In genomic region chr1:179169616-179170467, GRCh38 we compare ENCODE assay signal across 10 cellular contexts. TPM values are rescaled to one million over a fixed set of nuclear protein-coding genes. Genes with fewer than 3 reads are reported as not detected.
DNase-seq lines count a peak whose midpoint lies in the region; TF ChIP-seq lines count a peak whose summit lies in the region.
"Had no signal": no experiment of that assay in that cellular context is flagged by ENCODE, and none has a peak within 500 bp of the region (broad histone marks: within the 10 kb centered on the region; RNA-seq: fewer than 3 reads in every experiment).

No MANE protein-coding gene starts in this region.

- H3K18ac ChIP-seq in mesenchymal stem cell (ENCODE audit: low read depth in 1 of 2, low read length in 2 of 2), result no peak overlapping the region

- TF ChIP-seq CTCF in BJ (IDR thresholded peaks at IDR 0.05; ENCODE audit: insufficient read depth, low read depth, low read length), result no peak
- TF ChIP-seq CTCF in brain microvascular endothelial cell (IDR thresholded peaks at IDR 0.05; ENCODE audit: low read depth, low read length, missing control alignments), result no peak
- no peak for TF ChIP-seq CTCF in thyroid gland (IDR thresholded peaks at IDR 0.05)

- DNase-seq in BJ (ENCODE audit: low read depth) (peak; percentile 67), MG63 (peak; percentile 69), brain microvascular endothelial cell (peak; percentile 68), mesenchymal stem cell (peak; percentile 68), GOT3 (lab: John Stamatoyannopoulos, UW) (no peak), thyroid gland (no peak)
- DNase-seq in activated naive CD4-positive, alpha-beta T cell (lab: John Stamatoyannopoulos, UW), result no peak
- no peak for DNase-seq in central memory CD4-positive, alpha-beta T cell
- DNase-seq: activated CD4-positive, alpha-beta T cell treated with anti-CD3 and anti-CD28 coated beads for 48 hours; amygdala had no signal

- no peak overlapping the region for H4K91ac ChIP-seq in mesenchymal stem cell (ENCODE audit: low read length)

- H3K27ac ChIP-seq in brain microvascular endothelial cell (peak overlapping the region; percentile 49), mesenchymal stem cell (ENCODE audit: low read length, poor library complexity, severe bottlenecking) (peak overlapping the region; percentile 9), thyroid gland (no peak overlapping the region)

- H3K4me3 ChIP-seq in BJ (ENCODE audit: low read depth, low read length), result no peak overlapping the region
- H3K4me3 ChIP-seq in MG63, result no peak overlapping the region
- no peak overlapping the region for H3K4me3 ChIP-seq in brain microvascular endothelial cell (ENCODE audit: low read depth, low read length)
- peak overlapping the region in 1 of 2 experiments; percentile 49 for H3K4me3 ChIP-seq in mesenchymal stem cell (ENCODE audit: insufficient read depth in 1 of 2, low read depth in 1 of 2, low read length in 2 of 2)
- H3K4me3 ChIP-seq in thyroid gland (replicated peaks in 1 of 3), result no peak overlapping the region

- peak overlapping the region; percentile 85 for H3K9ac ChIP-seq in mesenchymal stem cell (ENCODE audit: low read length)

- CTCF ChIA-PET in BJ (lab: Yijun Ruan, JAX), result interaction anchor here (0.6 to 1.4 kb wide), 3 partner anchors 9 to 49 kb away, joined by 3 to 7 read pairs (median 3); no protein-coding TSS in a partner anchor

- no peak overlapping the region for H2BK15ac ChIP-seq in mesenchymal stem cell (ENCODE audit: low read depth, poor library complexity, severe bottlenecking)

- H3K27me3 ChIP-seq in BJ (ENCODE audit: control insufficient read depth, insufficient read depth, low read length) (no peaks in the 10 kb centered on the region), MG63 (no peaks in the 10 kb centered on the region), brain microvascular endothelial cell (replicated peaks) (no peaks in the 10 kb centered on the region), mesenchymal stem cell (ENCODE audit: control insufficient read depth in 1 of 2, insufficient read depth in 1 of 2, low read length in 2 of 2) (no peaks in the 10 kb centered on the region), thyroid gland (no peaks in the 10 kb centered on the region)

- H2BK12ac ChIP-seq in mesenchymal stem cell (ENCODE audit: low read length in 2 of 2), result peak overlapping the region in 1 of 2 experiments; percentile 11

- H3K36me3 ChIP-seq in BJ (ENCODE audit: control insufficient read depth, insufficient read depth, low read length) (no peaks in the 10 kb centered on the region), MG63 (peaks cover 5% of the 10 kb centered on the region; the same call in 1 of the 2 replicates), brain microvascular endothelial cell (replicated peaks) (no peaks in the 10 kb centered on the region), mesenchymal stem cell (ENCODE audit: control insufficient read depth in 1 of 2, insufficient read depth in 2 of 2, low read depth in 1 of 2, low read length in 2 of 2) (no peaks in the 10 kb centered on the region), thyroid gland (no peaks in the 10 kb centered on the region)

- no peak overlapping the region for H4K8ac ChIP-seq in mesenchymal stem cell (ENCODE audit: low read length)

- H3K9me3 ChIP-seq in MG63 (no peaks in the 10 kb centered on the region), mesenchymal stem cell (ENCODE audit: control insufficient read depth, low read length) (no peaks in the 10 kb centered on the region), thyroid gland (no peaks in the 10 kb centered on the region)

- no peak overlapping the region for H3K4me2 ChIP-seq in mesenchymal stem cell (ENCODE audit: low read length, poor library complexity, severe bottlenecking)

- 84% methylated on average over 2 of the region's 3 CpGs for WGBS in mesenchymal stem cell
- WGBS in thyroid gland, 2 donors, result 85 to 87% methylated on average over 3 of the region's 3 CpGs

- no peak overlapping the region for H2BK120ac ChIP-seq in mesenchymal stem cell (ENCODE audit: low read depth, low read length)

- no peak overlapping the region for H3K14ac ChIP-seq in mesenchymal stem cell (ENCODE audit: low read length in 2 of 2)

- in situ Hi-C loops in brain microvascular endothelial cell (cut with HindIII; ENCODE audit: low pct_ligation_motif_present, low sequenced_read_pairs), result no loop called here

- H3K23ac ChIP-seq in mesenchymal stem cell (ENCODE audit: low read length in 2 of 2), result no peak overlapping the region

- no peak for TF ChIP-seq POLR2A in thyroid gland (IDR thresholded peaks at IDR 0.05)

- intact Hi-C loops in thyroid gland (cut with DNase I), result no loop called here

- H3K4me1 ChIP-seq in mesenchymal stem cell (ENCODE audit: control insufficient read depth, insufficient read depth, low read depth, low read length) (peaks cover 5% of the 10 kb centered on the region), thyroid gland (peaks cover 0 to 4% of the 10 kb centered on the region in 2 donors)

- no peak overlapping the region for H2AK5ac ChIP-seq in mesenchymal stem cell (ENCODE audit: low read length, severe bottlenecking)

- peak overlapping the region in 1 of 2 experiments; percentile 32 for H3K4ac ChIP-seq in mesenchymal stem cell (ENCODE audit: low read depth in 1 of 2, low read length in 2 of 2)

- POLR2A ChIA-PET in BJ (lab: Charles Lee), result no interaction called here

- no peak overlapping the region for H2BK5ac ChIP-seq in mesenchymal stem cell (ENCODE audit: low read depth, low read length, poor library complexity, severe bottlenecking)

- no peak overlapping the region for H2AFZ ChIP-seq in mesenchymal stem cell (ENCODE audit: low read depth, low read length)

- peaks cover 4% of the 10 kb centered on the region for H3K79me1 ChIP-seq in mesenchymal stem cell (replicated peaks; ENCODE audit: low read length, poor library complexity, severe bottlenecking)

RNA-seq across cellular contexts. Expression of gene ABL2, which starts 59.6 kb away (rescaled TPM):
- polyA plus RNA-seq in BJ (2011; rRNA removed), result 18.7 and 24.0 TPM in 2 replicates
- polyA minus RNA-seq in BJ (2011; rRNA and poly(A)+ RNA removed), result 97.0 and 101 TPM in 2 replicates
- total RNA-seq in MG63 (2014; rRNA removed; shearing (Covaris generic); ENCODE audit: low replicate concordance), result 31.3 and 33.6 TPM in 2 replicates
- 6.5 TPM for polyA plus RNA-seq in mesenchymal stem cell (2013, experiment 1 of 2)
- 6.8 TPM for polyA plus RNA-seq in mesenchymal stem cell (2013, experiment 2 of 2)
- 10 to 100 TPM; 11.8 to 21.2 (median 18.9) TPM for total RNA-seq in thyroid gland

Comparison
In these comparisons a context has a peak if more than half of its experiments do, and no peak if none do; other contexts are left out.
1. DNase-seq: peak in BJ (single experiment), MG63 (single experiment), brain microvascular endothelial cell (single experiment) and mesenchymal stem cell (single experiment); none in GOT3 (single experiment), thyroid gland (0 of 2), activated naive CD4-positive, alpha-beta T cell (0 of 4) and central memory CD4-positive, alpha-beta T cell (single experiment).
2. H3K27ac ChIP-seq: peak in brain microvascular endothelial cell (single experiment) and mesenchymal stem cell (single experiment); none in thyroid gland (0 of 3).